In genomic region chr17:49223517-49224197, GRCh38 we compare ENCODE assay signal across 8 cellular contexts. TPM values are rescaled to one million over a fixed set of nuclear protein-coding genes. Genes with fewer than 3 reads are reported as not detected.
DNase-seq lines count a peak whose midpoint lies in the region; ATAC-seq and TF ChIP-seq lines count a peak whose summit lies in the region.

No MANE protein-coding gene starts in this region.

- DNase-seq in GM10248 (ENCODE audit: extremely low spot score) (peak; percentile 69), NAMALWA (ENCODE audit: low spot score) (peak; percentile 67), mesothelial cell of epicardium (ENCODE audit: low spot score in 2 of 2, unreplicated experiment in 2 of 2) (peak in 1 of 2 experiments; percentile 85), NCI-H524 treated with DMSO at 0.1 percent for 48 hours (lab: John Stamatoyannopoulos, UW) (no peak)
- DNase-seq in activated CD4-positive, alpha-beta T cell treated with anti-CD3 and anti-CD28 coated beads, Interleukin-2, amount 50 U/mL, for 48 hours = peak; percentile 81 to 85
- peak; percentile 57 for DNase-seq in effector CD8-positive, alpha-beta T cell (lab: John Stamatoyannopoulos, UW)
- DNase-seq in stimulated activated naive CD8-positive, alpha-beta T cell treated with anti-CD3 and anti-CD28 coated beads, Interleukin-15, amount 100 ng/mL, for 72 hours = peak; percentile 67 to 70

- TF ChIP-seq CTCF in GM10248 (IDR thresholded peaks at IDR 0.05; ENCODE audit: control extremely low read depth, extremely low read depth, low read depth, missing control alignments) (peak; percentile 87), mesothelial cell of epicardium (IDR thresholded peaks at IDR 0.05; ENCODE audit: unreplicated experiment) (peak; percentile 93)

- H3K4me1 Mint-ChIP-seq in mesothelial cell of epicardium = peaks cover 8% of the 10 kb centered on the region
- H3K4me1 Mint-ChIP-seq in stimulated activated naive CD8-positive, alpha-beta T cell treated with anti-CD3 and anti-CD28 coated beads, Interleukin-15, amount 100 ng/mL, for 72 hours = peaks cover 73% of the 10 kb centered on the region

- H3K36me3 Mint-ChIP-seq in mesothelial cell of epicardium = no peaks in the 10 kb centered on the region

- POLR2A ChIA-PET in GM10248 (lab: Yijun Ruan, JAX) = interaction anchor here (1.7 kb wide), 1 partner anchor 10 kb away, joined by 4 read pairs; no protein-coding TSS in a partner anchor

- CTCF ChIA-PET in GM10248 (lab: Yijun Ruan, JAX) = interaction anchor here (0.8 to 8.7 kb wide), 9 partner anchors 8 to 176 kb away, joined by 3 to 143 read pairs (median 5); partner anchors contain the start of genes ABI3 and GNGT2

- no peak overlapping the region for H3K27ac Mint-ChIP-seq in mesothelial cell of epicardium
- peak overlapping the region in 1 of 2 donors; percentile 86 for H3K27ac Mint-ChIP-seq in stimulated activated naive CD8-positive, alpha-beta T cell treated with anti-CD3 and anti-CD28 coated beads, Interleukin-15, amount 100 ng/mL, for 72 hours

- H3K27me3 Mint-ChIP-seq in mesothelial cell of epicardium (ENCODE audit: low read depth) = peaks cover 79% of the 10 kb centered on the region
- peaks cover 29% of the 10 kb centered on the region for H3K27me3 Mint-ChIP-seq in stimulated activated naive CD8-positive, alpha-beta T cell treated with anti-CD3 and anti-CD28 coated beads, Interleukin-15, amount 100 ng/mL, for 72 hours

- no peak for ATAC-seq in stimulated activated naive CD8-positive, alpha-beta T cell treated with anti-CD3 and anti-CD28 coated beads, Interleukin-15, amount 100 ng/mL, for 72 hours
- ATAC-seq in GM21619 (IDR thresholded peaks at IDR 0.05; ENCODE audit: unreplicated experiment) = no peak

- peak overlapping the region; percentile 56 for H3K4me3 Mint-ChIP-seq in mesothelial cell of epicardium
- peak overlapping the region; percentile 69 to 82 for H3K4me3 Mint-ChIP-seq in stimulated activated naive CD8-positive, alpha-beta T cell treated with anti-CD3 and anti-CD28 coated beads, Interleukin-15, amount 100 ng/mL, for 72 hours

- H3K9me3 Mint-ChIP-seq in mesothelial cell of epicardium = no peaks in the 10 kb centered on the region
- H3K9me3 Mint-ChIP-seq in stimulated activated naive CD8-positive, alpha-beta T cell treated with anti-CD3 and anti-CD28 coated beads, Interleukin-15, amount 100 ng/mL, for 72 hours = no peaks in the 10 kb centered on the region

RNA-seq across cellular contexts. Expression of gene PHOSPHO1, which starts 6.9 kb away (rescaled TPM):
- 0.25 to 0.40 TPM in 2 of 3 replicates, not detected in the other for total RNA-seq in mesothelial cell of epicardium

RNA-seq across cellular contexts. Expression of gene ABI3, which starts 13.2 kb away (rescaled TPM):
- total RNA-seq in mesothelial cell of epicardium = 0.51 to 1.3 TPM (median 0.69 TPM) in 3 replicates

RNA-seq across cellular contexts. Expression of gene GNGT2, which starts 13.3 kb away (rescaled TPM):
- 0.34 TPM in 1 of 3 replicates, not detected in the others for total RNA-seq in mesothelial cell of epicardium
